Comparison of ENCODE assay signal across 8 cellular contexts in genomic region chr14:20469242-20469889, GRCh38. TPM values are rescaled to one million over a fixed set of nuclear protein-coding genes. Genes with fewer than 3 reads are reported as not detected.
A peak's percentile ranks its signal among the peaks of the same experiment; 100 is the strongest.
DNase-seq lines count a peak whose midpoint lies in the region; FAIRE-seq and TF ChIP-seq lines count a peak whose summit lies in the region.

PNP (plus strand) TSS chr14:20469406; CDS start chr14:20469525, 119 bp downstream.

- H3K36me3 Mint-ChIP-seq in HFFc6 (ENCODE audit: low read depth), result peaks cover 11% of the 10 kb centered on the region

- FAIRE-seq in frontal cortex (lab: Jason Lieb, UNC), result no peak

- in situ Hi-C loops in SK-MEL-5 (cut with HindIII; ENCODE audit: low pct_unique_long_range_greater_than_20kb, low sequenced_read_pairs), result no loop called here

- H3K27ac ChIP-seq in neutrophil, result peak within 1 kb of the TSS; percentile 78
- peak within 1 kb of the TSS; percentile 85 for H3K27ac ChIP-seq in substantia nigra (ENCODE audit: low read depth, low read length, poor library complexity, severe bottlenecking)

- H3K36me3 ChIP-seq in GM06990 (ENCODE audit: control insufficient read depth, insufficient read depth, low read length), result peaks cover 12% of the 10 kb centered on the region
- H3K36me3 ChIP-seq in neutrophil, result peaks cover 7% of the 10 kb centered on the region

- H3K4me1 Mint-ChIP-seq in HFFc6 (ENCODE audit: low read depth), result peaks cover 33% of the 10 kb centered on the region

- H3K27me3 ChIP-seq in GM06990 (replicated peaks; ENCODE audit: control insufficient read depth, insufficient read depth, low read length), result no peaks in the 10 kb centered on the region
- H3K27me3 ChIP-seq in neutrophil, result no peaks in the 10 kb centered on the region

- peak; percentile 89 for DNase-seq in GM06990 (ENCODE audit: extremely low read depth, insufficient read length)
- DNase-seq in HFFc6, result peak; percentile 91
- DNase-seq in NAMALWA (ENCODE audit: low spot score), result peak; percentile 96
- DNase-seq in SK-MEL-5 (ENCODE audit: low read depth, low spot score), result peak; percentile 82
- peak; percentile 89 for DNase-seq in activated naive CD4-positive, alpha-beta T cell treated with Interleukin-2 at 50 U/mL for 16 hours
- peak; percentile 70 to 91 for DNase-seq in frontal cortex (ENCODE audit: low spot score in 2 of 2)
- peak; percentile 22 to 98 (median 74) for DNase-seq in substantia nigra (lab: John Stamatoyannopoulos, UW)

- H3K4me1 ChIP-seq in neutrophil (ENCODE audit: control insufficient read depth in 1 of 2, insufficient read depth in 1 of 2, low read depth in 1 of 2, low read length in 1 of 2), result peaks cover 19 to 31% of the 10 kb centered on the region in 2 experiments

- peak within 1 kb of the TSS; percentile 95 for H3K27ac Mint-ChIP-seq in HFFc6

- H3K9me3 Mint-ChIP-seq in HFFc6, result no peaks in the 10 kb centered on the region

- H3K27me3 Mint-ChIP-seq in HFFc6 (ENCODE audit: insufficient read depth), result peaks cover 11% of the 10 kb centered on the region

- H3K9me3 ChIP-seq in neutrophil, result no peaks in the 10 kb centered on the region

- H3K4me3 ChIP-seq in GM06990 (replicated peaks; ENCODE audit: low read depth, low read length) (peak within 1 kb of the TSS; percentile 85), neutrophil (ENCODE audit: low read depth in 1 of 2, low read length in 1 of 2) (peak within 1 kb of the TSS; percentile 73 to 79)

- H3K4me3 Mint-ChIP-seq in HFFc6, result peak within 1 kb of the TSS; percentile 97

- TF ChIP-seq CTCF in GM06990 (IDR thresholded peaks at IDR 0.05; ENCODE audit: insufficient read depth, low read length, poor library complexity, severe bottlenecking), result peak; percentile 8
- no peak for TF ChIP-seq CTCF in HFFc6 (IDR thresholded peaks at IDR 0.05)
- no peak for TF ChIP-seq CTCF in neutrophil (IDR thresholded peaks at IDR 0.05)

RNA-seq across cellular contexts. Expression of gene PNP, which starts in this region (rescaled TPM):
- 10 to 100 TPM; 19.8 to 32.3 (median 25.7) TPM for total RNA-seq in HFFc6 (2021; fragmentation: NEBNext Ultra II Directional; extraction: Animal tissue kit (Norgen Biotek cat#: 25700))
- total RNA-seq in SK-MEL-5 (2014; rRNA removed; shearing (Covaris generic)), result 26.5 and 29.5 TPM in 2 replicates
- polyA plus RNA-seq in SK-MEL-5 (2015; cell fraction: cytosol; rRNA removed), result 22.3 and 22.5 TPM in 2 replicates
- polyA plus RNA-seq in SK-MEL-5 (2015; cell fraction: nucleus; rRNA removed), result 26.0 and 51.5 TPM in 2 replicates
- total RNA-seq in frontal cortex, result 5.3 TPM

Comparison
In these comparisons a context has a peak if more than half of its experiments do, and no peak if none do; other contexts are left out.
1. Peak in every context shown above with its lines: DNase-seq, H3K4me3 ChIP-seq and H3K27ac ChIP-seq.